ENCODE assay signal across 1 cellular context in genomic region chr15:82146990-82147461, GRCh38.
A peak's percentile ranks its signal among the peaks of the same experiment; 100 is the strongest.
TF ChIP-seq lines count a peak whose summit lies in the region.

No MANE protein-coding gene starts in this region.

TF ChIP-seq in K562, 482 proteins besides CTCF, POLR2A, EP300 and RAD21 (continued from another document and continues in another):
- TF ChIP-seq, protein P1, sequence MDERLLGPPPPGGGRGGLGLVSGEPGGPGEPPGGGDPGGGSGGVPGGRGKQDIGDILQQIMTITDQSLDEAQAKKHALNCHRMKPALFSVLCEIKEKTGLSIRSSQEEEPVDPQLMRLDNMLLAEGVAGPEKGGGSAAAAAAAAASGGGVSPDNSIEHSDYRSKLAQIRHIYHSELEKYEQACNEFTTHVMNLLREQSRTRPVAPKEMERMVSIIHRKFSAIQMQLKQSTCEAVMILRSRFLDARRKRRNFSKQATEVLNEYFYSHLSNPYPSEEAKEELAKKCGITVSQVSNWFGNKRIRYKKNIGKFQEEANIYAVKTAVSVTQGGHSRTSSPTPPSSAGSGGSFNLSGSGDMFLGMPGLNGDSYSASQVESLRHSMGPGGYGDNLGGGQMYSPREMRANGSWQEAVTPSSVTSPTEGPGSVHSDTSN (CRISPR knock-in tag; IDR thresholded peaks at IDR 0.05; ENCODE audit: low read depth), result no peak
- TF ChIP-seq, protein P1 (tag; conservative IDR thresholded peaks at IDR 0.05; ENCODE audit: low read depth), result 0 out of 2 replicates have a peak, but pooled peaks have one; percentile 33
- TF ChIP-seq, protein P2, sequence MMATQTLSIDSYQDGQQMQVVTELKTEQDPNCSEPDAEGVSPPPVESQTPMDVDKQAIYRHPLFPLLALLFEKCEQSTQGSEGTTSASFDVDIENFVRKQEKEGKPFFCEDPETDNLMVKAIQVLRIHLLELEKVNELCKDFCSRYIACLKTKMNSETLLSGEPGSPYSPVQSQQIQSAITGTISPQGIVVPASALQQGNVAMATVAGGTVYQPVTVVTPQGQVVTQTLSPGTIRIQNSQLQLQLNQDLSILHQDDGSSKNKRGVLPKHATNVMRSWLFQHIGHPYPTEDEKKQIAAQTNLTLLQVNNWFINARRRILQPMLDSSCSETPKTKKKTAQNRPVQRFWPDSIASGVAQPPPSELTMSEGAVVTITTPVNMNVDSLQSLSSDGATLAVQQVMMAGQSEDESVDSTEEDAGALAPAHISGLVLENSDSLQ (IDR thresholded peaks at IDR 0.05), result peak; percentile 56; the same call in 1 of the 2 replicates
- TF ChIP-seq ZNF24 (IDR thresholded peaks at IDR 0.05) (no peak), SRF (CRISPR knock-in tag; IDR thresholded peaks at IDR 0.05) (no peak), ZNF707 (CRISPR knock-in tag; conservative IDR thresholded peaks at IDR 0.05) (no peak), ZNF699 (CRISPR knock-in tag; IDR thresholded peaks at IDR 0.05; ENCODE audit: insufficient replicate concordance) (no peak), SAP30 (IDR thresholded peaks at IDR 0.05; ENCODE audit: borderline replicate concordance, insufficient read depth, low read depth, low read length, poor library complexity, severe bottlenecking) (no peak), RBM34 (IDR thresholded peaks at IDR 0.05; ENCODE audit: borderline replicate concordance, insufficient read depth, low read length) (no peak), MLLT1 (IDR thresholded peaks at IDR 0.05) (no peak), HIVEP1 (CRISPR knock-in tag; IDR thresholded peaks at IDR 0.05) (no peak), PHTF2 (CRISPR knock-in tag; IDR thresholded peaks at IDR 0.05) (no peak), FOS (IDR thresholded peaks at IDR 0.05; ENCODE audit: extremely low read depth, insufficient read length) (peak; percentile 47), POLR2B (IDR thresholded peaks at IDR 0.05; ENCODE audit: low read depth, partially characterized antibody) (no peak), RCOR1 (IDR thresholded peaks at IDR 0.05; ENCODE audit: borderline replicate concordance in 1 of 2, low read depth in 2 of 2, low read length in 2 of 2) (no peak), LEF1 (IDR thresholded peaks at IDR 0.05) (peak; percentile 63; the same call in 1 of the 2 replicates), AFF1 (IDR thresholded peaks at IDR 0.05; ENCODE audit: low read depth in 1 of 2, partially characterized antibody in 2 of 2) (peak in 1 of 2 experiments; percentile 53), NFE2L1 (tag; IDR thresholded peaks at IDR 0.05; ENCODE audit: borderline replicate concordance, low read depth) (peak; percentile 25; the same call in 1 of the 2 replicates), CHD7 (IDR thresholded peaks at IDR 0.05; ENCODE audit: low read depth, low read length) (no peak), ELF2 (CRISPR knock-in tag; IDR thresholded peaks at IDR 0.05) (no peak), KDM5B (IDR thresholded peaks at IDR 0.05; ENCODE audit: insufficient replicate concordance, low read depth, low read length) (no peak), ZNF408 (CRISPR knock-in tag; IDR thresholded peaks at IDR 0.05; ENCODE audit: low read depth) (no peak), ZKSCAN3 (CRISPR knock-in tag; IDR thresholded peaks at IDR 0.05) (no peak), U2AF1 (optimal IDR thresholded peaks at IDR 0.05; ENCODE audit: low read depth, low read length) (no peak), ZBTB8A (IDR thresholded peaks at IDR 0.05; ENCODE audit: partially characterized antibody) (no peak), NEUROD1 (IDR thresholded peaks at IDR 0.05; ENCODE audit: borderline replicate concordance, low read depth, low read length, partially characterized antibody) (no peak), TEAD2 (tag; IDR thresholded peaks at IDR 0.05) (peak; percentile 76; the same call in 1 of the 2 replicates), PML (IDR thresholded peaks at IDR 0.05; ENCODE audit: low read length) (no peak), SPI1 (IDR thresholded peaks at IDR 0.05; ENCODE audit: borderline replicate concordance, low read depth, low read length) (no peak), NR4A1 (CRISPR knock-in tag; IDR thresholded peaks at IDR 0.05) (no peak), NR4A1 (tag; IDR thresholded peaks at IDR 0.05) (no peak)
- TF ChIP-seq, protein P3, sequence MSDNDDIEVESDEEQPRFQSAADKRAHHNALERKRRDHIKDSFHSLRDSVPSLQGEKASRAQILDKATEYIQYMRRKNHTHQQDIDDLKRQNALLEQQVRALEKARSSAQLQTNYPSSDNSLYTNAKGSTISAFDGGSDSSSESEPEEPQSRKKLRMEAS (CRISPR knock-in tag; IDR thresholded peaks at IDR 0.05), result no peak
- TF ChIP-seq, protein P4, sequence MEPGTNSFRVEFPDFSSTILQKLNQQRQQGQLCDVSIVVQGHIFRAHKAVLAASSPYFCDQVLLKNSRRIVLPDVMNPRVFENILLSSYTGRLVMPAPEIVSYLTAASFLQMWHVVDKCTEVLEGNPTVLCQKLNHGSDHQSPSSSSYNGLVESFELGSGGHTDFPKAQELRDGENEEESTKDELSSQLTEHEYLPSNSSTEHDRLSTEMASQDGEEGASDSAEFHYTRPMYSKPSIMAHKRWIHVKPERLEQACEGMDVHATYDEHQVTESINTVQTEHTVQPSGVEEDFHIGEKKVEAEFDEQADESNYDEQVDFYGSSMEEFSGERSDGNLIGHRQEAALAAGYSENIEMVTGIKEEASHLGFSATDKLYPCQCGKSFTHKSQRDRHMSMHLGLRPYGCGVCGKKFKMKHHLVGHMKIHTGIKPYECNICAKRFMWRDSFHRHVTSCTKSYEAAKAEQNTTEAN (CRISPR knock-in tag; IDR thresholded peaks at IDR 0.05), result no peak
- TF ChIP-seq, protein P5, sequence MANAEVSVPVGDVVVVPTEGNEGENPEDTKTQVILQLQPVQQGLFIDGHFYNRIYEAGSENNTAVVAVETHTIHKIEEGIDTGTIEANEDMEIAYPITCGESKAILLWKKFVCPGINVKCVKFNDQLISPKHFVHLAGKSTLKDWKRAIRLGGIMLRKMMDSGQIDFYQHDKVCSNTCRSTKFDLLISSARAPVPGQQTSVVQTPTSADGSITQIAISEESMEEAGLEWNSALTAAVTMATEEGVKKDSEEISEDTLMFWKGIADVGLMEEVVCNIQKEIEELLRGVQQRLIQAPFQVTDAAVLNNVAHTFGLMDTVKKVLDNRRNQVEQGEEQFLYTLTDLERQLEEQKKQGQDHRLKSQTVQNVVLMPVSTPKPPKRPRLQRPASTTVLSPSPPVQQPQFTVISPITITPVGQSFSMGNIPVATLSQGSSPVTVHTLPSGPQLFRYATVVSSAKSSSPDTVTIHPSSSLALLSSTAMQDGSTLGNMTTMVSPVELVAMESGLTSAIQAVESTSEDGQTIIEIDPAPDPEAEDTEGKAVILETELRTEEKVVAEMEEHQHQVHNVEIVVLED (CRISPR knock-in tag; IDR thresholded peaks at IDR 0.05), result no peak
